Comparison of ENCODE assay signal across 8 cellular contexts in genomic region chr1:12658531-12659453, GRCh38. TPM values are rescaled to one million over a fixed set of nuclear protein-coding genes. Genes with fewer than 3 reads are reported as not detected.
DNase-seq lines count a peak whose midpoint lies in the region; ATAC-seq and TF ChIP-seq lines count a peak whose summit lies in the region.

No MANE protein-coding gene starts in this region.

- H3T11ph ChIP-seq in H9 (ENCODE audit: low read length): no peak overlapping the region

- whole genome bisulfite sequencing in H9 (ENCODE audit: extremely low coverage, insufficient read length, low lambda C conversion rate): no CpG with 5 or more reads among the region's 23 CpGs

- no peak overlapping the region for H3K4me2 ChIP-seq in H9 (ENCODE audit: insufficient read depth, insufficient read length, low read length)

- no peaks in the 10 kb centered on the region for H3K23me2 ChIP-seq in H9 (ENCODE audit: insufficient read length, low read depth, low read length, poor library complexity, severe bottlenecking)

- H3K9me3 ChIP-seq in H9 (ENCODE audit: control insufficient read depth, low read depth, low read length): no peaks in the 10 kb centered on the region

- DNase-seq in BJ (ENCODE audit: low read depth): peak; percentile 10
- peak; percentile 79 for DNase-seq in H9
- DNase-seq in NCI-H460 (ENCODE audit: extremely low read depth, low read depth): peak; percentile 75
- peak; percentile 57 to 60 for DNase-seq in activated CD4-positive, alpha-beta T cell treated with anti-CD3 and anti-CD28 coated beads for 24 hours (ENCODE audit: low read depth in 2 of 2)
- peak; percentile 59 for DNase-seq in cerebellar cortex (ENCODE audit: low spot score)
- DNase-seq in left colon: peak; percentile 54 to 68
- peak; percentile 62 for DNase-seq in stimulated activated CD4-positive, alpha-beta T cell treated with anti-CD3 and anti-CD28 coated beads, Interleukin-4, amount 100 ng/mL, for 1 hour

- H3K79me1 ChIP-seq in H9 (ENCODE audit: insufficient read depth, low read depth, low read length, poor library complexity, severe bottlenecking): no peaks in the 10 kb centered on the region

- H3K27ac Mint-ChIP-seq in H9: peak overlapping the region in 1 of 3 experiments; percentile 20; a peak in 1 of 7 replicates

- no peak overlapping the region for H2BK15ac ChIP-seq in H9 (ENCODE audit: low read depth, low read length)

- no peaks in the 10 kb centered on the region for H3K79me2 ChIP-seq in H9 (ENCODE audit: insufficient read depth, low read length)

- H4K5ac ChIP-seq in H9 (ENCODE audit: insufficient read length, low read depth, low read length): no peak overlapping the region

- H2BK12ac ChIP-seq in H9 (ENCODE audit: insufficient read length, low read depth, low read length): no peak overlapping the region

- H2AFZ ChIP-seq in H9 (ENCODE audit: low read length): no peak overlapping the region

- no peak overlapping the region for H4K91ac ChIP-seq in H9 (ENCODE audit: insufficient read length, low read depth, low read length)

- POLR2A ChIA-PET in BJ (lab: Charles Lee): no interaction called here

- H2AK5ac ChIP-seq in H9 (ENCODE audit: insufficient read length, low read length): no peak overlapping the region

- H4K20me1 ChIP-seq in H9 (ENCODE audit: control insufficient read depth, insufficient read depth, insufficient read length): no peaks in the 10 kb centered on the region

- H3K4ac ChIP-seq in H9 (ENCODE audit: low read depth, low read length): no peak overlapping the region

- H3K4me3 ChIP-seq in BJ (ENCODE audit: low read depth, low read length): no peak overlapping the region

- H3K4me3 Mint-ChIP-seq in H9: no peak overlapping the region

- no peak overlapping the region for H4K8ac ChIP-seq in H9 (replicated peaks; ENCODE audit: insufficient read length, low read depth, low read length)

- intact Hi-C loops in left colon (cut with DNase I, micrococcal nuclease): loop anchor here (5.0 to 10.0 kb wide), 2 partner anchors 344 to 346 kb away; no protein-coding TSS in a partner anchor

- no peaks in the 10 kb centered on the region for H3K4me1 ChIP-seq in H9 (ENCODE audit: insufficient read depth, low read length)

- H3K9ac ChIP-seq in H9 (ENCODE audit: extremely low read depth, insufficient read length, low read length): no peak overlapping the region

- H3K23ac ChIP-seq in H9 (ENCODE audit: insufficient read length, low read depth, low read length): no peak overlapping the region

- H2BK120ac ChIP-seq in H9 (ENCODE audit: low read depth, low read length, poor library complexity, severe bottlenecking): no peak overlapping the region

- no peak overlapping the region for H3K14ac ChIP-seq in H9 (ENCODE audit: insufficient read depth, low read length)

- no peak overlapping the region for H2BK5ac ChIP-seq in H9 (ENCODE audit: insufficient read length, low read length)

- H3K27ac ChIP-seq in H9 (ENCODE audit: insufficient read length, low read depth, low read length): no peak overlapping the region

- peaks cover 12% of the 10 kb centered on the region for H3K27me3 Mint-ChIP-seq in H9 (ENCODE audit: low read depth)

- TF ChIP-seq CTCF in BJ (IDR thresholded peaks at IDR 0.05; ENCODE audit: insufficient read depth, low read depth, low read length): peak; percentile 91
- TF ChIP-seq CTCF in H9 (conservative IDR thresholded peaks at IDR 0.05): peak; percentile 96

- no peaks in the 10 kb centered on the region; the same call in 1 of the 2 replicates for H3K27me3 ChIP-seq in BJ (ENCODE audit: control insufficient read depth, insufficient read depth, low read length)
- H3K27me3 ChIP-seq in H9 (ENCODE audit: insufficient read depth, low read length): no peaks in the 10 kb centered on the region

- peaks cover 0 to 15% (median 2%) of the 10 kb centered on the region in 3 experiments; a peak in 4 of 7 replicates for H3K36me3 Mint-ChIP-seq in H9 (ENCODE audit: insufficient read depth in 1 of 3, low read depth in 3 of 3)

- peaks cover 12 to 14% of the 10 kb centered on the region in 2 experiments for H3K4me1 Mint-ChIP-seq in H9

- no peaks in the 10 kb centered on the region for H3K36me3 ChIP-seq in BJ (ENCODE audit: control insufficient read depth, insufficient read depth, low read length)

- peak; percentile 91 for ATAC-seq in left colon
- ATAC-seq in GM21619 (IDR thresholded peaks at IDR 0.05; ENCODE audit: unreplicated experiment): no peak

- CTCF ChIA-PET in BJ (lab: Yijun Ruan, JAX): interaction anchor here (0.6 to 9.5 kb wide), 32 partner anchors 9 to 439 kb away, joined by 3 to 83 read pairs (median 4); no protein-coding TSS in a partner anchor

- no peak overlapping the region for H2BK20ac ChIP-seq in H9 (ENCODE audit: low read depth, low read length, poor library complexity, severe bottlenecking)

- no peak overlapping the region for H3K18ac ChIP-seq in H9 (ENCODE audit: insufficient read length, low read depth, low read length)

- peaks cover 11 to 12% of the 10 kb centered on the region in 2 experiments; a peak in 4 of 5 replicates for H3K9me3 Mint-ChIP-seq in H9

- H3K56ac ChIP-seq in H9 (ENCODE audit: insufficient read length, low read depth, low read length): no peak overlapping the region

RNA-seq across cellular contexts. Expression of gene AADACL4, which starts 14.9 kb away (rescaled TPM):
- 0.20 and 0.21 TPM in 2 replicates for polyA plus RNA-seq in BJ (2011; rRNA removed)
- not detected in 2 replicates for polyA minus RNA-seq in BJ (2011; rRNA and poly(A)+ RNA removed)
- total RNA-seq in H9 (2021): not detected in 2 replicates
- total RNA-seq in NCI-H460 (2014; rRNA removed; shearing (Covaris generic)): not detected in 2 replicates
- not detected in 2 replicates for polyA plus RNA-seq in NCI-H460 (2014; cell fraction: nucleus; rRNA removed)
- not detected for total RNA-seq in left colon

RNA-seq across cellular contexts. Expression of gene DHRS3, which starts 40.8 kb away (rescaled TPM):
- polyA plus RNA-seq in BJ (2011; rRNA removed): 188 and 224 TPM in 2 replicates
- 379 and 720 TPM in 2 replicates for polyA minus RNA-seq in BJ (2011; rRNA and poly(A)+ RNA removed)
- total RNA-seq in H9 (2021) (52.2 and 54.5 TPM in 2 replicates), left colon (100 to 1,000 TPM in 1 of 2 donors, 10 to 100 TPM in 1; 73.2 to 106 TPM)
- total RNA-seq in NCI-H460 (2014; rRNA removed; shearing (Covaris generic)): 19.1 and 21.4 TPM in 2 replicates
- 9.1 and 9.4 TPM in 2 replicates for polyA plus RNA-seq in NCI-H460 (2014; cell fraction: nucleus; rRNA removed)

RNA-seq across cellular contexts. Expression of gene AADACL3, which starts 57.1 kb away (rescaled TPM):
- polyA plus RNA-seq in BJ (2011; rRNA removed): not detected in 2 replicates
- not detected in 2 replicates for polyA minus RNA-seq in BJ (2011; rRNA and poly(A)+ RNA removed)
- total RNA-seq in H9 (2021) (0.22 and 0.35 TPM in 2 replicates), left colon (not detected)
- 0.05 TPM in 1 of 2 replicates, not detected in the other for total RNA-seq in NCI-H460 (2014; rRNA removed; shearing (Covaris generic))
- polyA plus RNA-seq in NCI-H460 (2014; cell fraction: nucleus; rRNA removed): not detected in 2 replicates

Comparison
In these comparisons a context has a peak if more than half of its experiments do, and no peak if none do; other contexts are left out.
1. DNase-seq: peak in every context shown above with its lines; median percentile 79 in H9; 75 in NCI-H460; 62 in stimulated activated CD4-positive, alpha-beta T cell treated with anti-CD3 and anti-CD28 coated beads, Interleukin-4, amount 100 ng/mL, for 1 hour; 61 in left colon; 59 in cerebellar cortex; 58 in activated CD4-positive, alpha-beta T cell treated with anti-CD3 and anti-CD28 coated beads for 24 hours; 10 in BJ.